11 cellular contexts compared by ENCODE assay signal in the genomic region with DNA sequence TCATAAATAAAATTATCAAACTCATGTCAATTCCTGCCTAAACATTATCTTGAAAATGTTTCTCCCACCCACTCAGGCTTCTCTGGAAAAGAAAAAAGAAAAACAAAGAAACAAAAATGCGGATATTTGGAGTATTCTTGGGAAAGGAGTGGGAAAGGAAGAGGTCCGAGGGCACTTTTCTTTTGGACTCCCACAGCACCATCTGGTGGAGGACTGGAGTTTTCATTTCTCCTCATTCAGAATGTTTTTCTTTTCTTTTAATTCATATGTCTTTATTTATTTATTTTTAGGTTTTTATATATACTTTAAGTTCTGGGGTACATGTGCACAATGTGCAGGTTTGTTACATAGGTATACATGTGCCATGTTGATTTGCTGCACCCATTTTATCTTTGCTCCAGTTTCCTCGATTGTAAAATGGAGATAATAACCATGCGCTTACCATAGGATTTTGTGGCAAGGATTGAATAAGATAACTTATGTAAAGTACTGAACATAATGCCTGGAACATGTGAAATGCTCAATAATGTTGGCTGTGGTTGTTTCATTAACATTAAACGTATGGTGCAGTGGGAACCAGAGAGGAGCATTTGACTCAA. TPM values are rescaled to one million over a fixed set of nuclear protein-coding genes. Genes with fewer than 3 reads are reported as not detected.
DNase-seq lines count a peak whose midpoint lies in the region; ATAC-seq and TF ChIP-seq lines count a peak whose summit lies in the region.
"Had no signal": no experiment of that assay in that cellular context is flagged by ENCODE, and none has a peak within 500 bp of the region (broad histone marks: within the 10 kb centered on the region; RNA-seq: fewer than 3 reads in every experiment).

No MANE protein-coding gene starts in this region.

- H3K56ac ChIP-seq in mesendoderm (ENCODE audit: low read length) = no peak overlapping the region

- H3K4me1 Mint-ChIP-seq in Calu3 (ENCODE audit: low read depth, unreplicated experiment) = no peaks in the 10 kb centered on the region

- H3K27ac ChIP-seq in breast epithelium = no peak overlapping the region
- no peak overlapping the region for H3K27ac ChIP-seq in mesendoderm (ENCODE audit: low read depth, low read length)
- H3K27ac ChIP-seq: coronary artery, SK-N-MC had no signal

- H3K27ac Mint-ChIP-seq in Calu3 (ENCODE audit: unreplicated experiment) = no peak overlapping the region

- no peak overlapping the region for H3K4ac ChIP-seq in mesendoderm (ENCODE audit: low read depth, low read length)

- intact Hi-C loops in Calu3 (cut with micrococcal nuclease; ENCODE audit: unreplicated experiment) = loop anchor here (1.0 to 5.0 kb wide), 2 partner anchors 96 to 148 kb away; a partner anchor contains a TSS
- intact Hi-C loops in breast epithelium (cut with DNase I; ENCODE audit: low total_unique reads) = no loop called here

- H4K5ac ChIP-seq in mesendoderm (ENCODE audit: low read length) = no peak overlapping the region

- WGBS in mesendoderm (ENCODE audit: extremely low coverage, insufficient coverage, low lambda C conversion rate) = no CpG with 5 or more reads among the region's 5 CpGs

- no peaks in the 10 kb centered on the region for H3K27me3 Mint-ChIP-seq in Calu3 (ENCODE audit: unreplicated experiment)

- H3K4me2 ChIP-seq in mesendoderm (ENCODE audit: low read length) = no peak overlapping the region

- H3K4me1 ChIP-seq in breast epithelium = no peaks in the 10 kb centered on the region
- no peaks in the 10 kb centered on the region for H3K4me1 ChIP-seq in mesendoderm (ENCODE audit: control insufficient read depth, low read depth, low read length)

- TF ChIP-seq POLR2A in breast epithelium (IDR thresholded peaks at IDR 0.05) = no peak

- H3K18ac ChIP-seq in mesendoderm (ENCODE audit: low read length) = no peak overlapping the region

- H2AK5ac ChIP-seq in mesendoderm (ENCODE audit: low read length) = no peak overlapping the region

- H3K36me3 ChIP-seq in breast epithelium (no peaks in the 10 kb centered on the region), mesendoderm (ENCODE audit: control insufficient read depth, insufficient read depth, low read length) (no peaks in the 10 kb centered on the region)

- H3K27me3 ChIP-seq in breast epithelium = peaks cover 0 to 22% of the 10 kb centered on the region in 2 donors
- H3K27me3 ChIP-seq in mesendoderm (ENCODE audit: insufficient read depth, low read length, poor library complexity) = no peaks in the 10 kb centered on the region

- H3K4me3 ChIP-seq in breast epithelium = no peak overlapping the region
- H3K4me3 ChIP-seq in mesendoderm (ENCODE audit: low read length) = no peak overlapping the region
- H3K4me3 ChIP-seq: coronary artery, SK-N-MC had no signal

- no peak overlapping the region for H2BK15ac ChIP-seq in mesendoderm (replicated peaks; ENCODE audit: low read depth)

- CTCF ChIA-PET in Calu3 (lab: Charles Lee) = interaction anchor here (0.9 kb wide), 1 partner anchor 148 kb away, joined by 3 read pairs; no protein-coding TSS in a partner anchor

- H3K9me3 ChIP-seq in breast epithelium = no peaks in the 10 kb centered on the region

- no peaks in the 10 kb centered on the region for H3K9me3 Mint-ChIP-seq in Calu3 (ENCODE audit: low read depth, unreplicated experiment)

- no peaks in the 10 kb centered on the region for H3K79me1 ChIP-seq in mesendoderm (ENCODE audit: low read length)

- BruUV-seq in Calu3 (replicated peaks; lab: Mats Ljungman, UMichigan) = no TSS peak

- H3K23ac ChIP-seq in mesendoderm (ENCODE audit: low read length) = no peak overlapping the region

- TF ChIP-seq CTCF in Calu3 (IDR thresholded peaks at IDR 0.05; ENCODE audit: unreplicated experiment) (peak; percentile 17), breast epithelium (IDR thresholded peaks at IDR 0.05) (peak in 2 of 3 donors; percentile 24 to 30)

- H3K79me2 ChIP-seq in mesendoderm (ENCODE audit: control insufficient read depth, insufficient read depth, low read length) = no peaks in the 10 kb centered on the region

- no peak overlapping the region for H3K4me3 Mint-ChIP-seq in Calu3 (ENCODE audit: low read depth, unreplicated experiment)

- no peak overlapping the region for H3K9ac ChIP-seq in mesendoderm (ENCODE audit: low read length)

- peak; percentile 42 for DNase-seq in Calu3
- peak; percentile 26 for DNase-seq in HuH-7 (ENCODE audit: low spot score)
- DNase-seq in breast epithelium (ENCODE audit: low spot score in 2 of 2) = no peak
- peak; percentile 11 for DNase-seq in mesendoderm
- no peak for DNase-seq in SW 1271 (lab: John Stamatoyannopoulos, UW)
- no peak for DNase-seq in stimulated activated CD4-positive, alpha-beta T cell treated with anti-CD3 and anti-CD28 coated beads, Interleukin-1b, Interleukin-23, amount 100 ng/mL, for 48 hours
- DNase-seq: stimulated activated CD4-positive, alpha-beta T cell treated with anti-CD3 and anti-CD28 coated beads, Interleukin-15, amount 100 ng/mL, for 24 hours had no signal

- H3K36me3 Mint-ChIP-seq in Calu3 (ENCODE audit: insufficient read depth, unreplicated experiment) = no peaks in the 10 kb centered on the region

- no peak for ATAC-seq in GM18498 (IDR thresholded peaks at IDR 0.05; ENCODE audit: unreplicated experiment)
- no peak for ATAC-seq in HG02870 (IDR thresholded peaks at IDR 0.05; ENCODE audit: unreplicated experiment)

- H2BK120ac ChIP-seq in mesendoderm (ENCODE audit: low read depth, low read length) = no peak overlapping the region

- H4K8ac ChIP-seq in mesendoderm (ENCODE audit: low read depth, low read length) = no peak overlapping the region

- H2BK5ac ChIP-seq in mesendoderm (ENCODE audit: low read length) = no peak overlapping the region

RNA-seq across cellular contexts. Expression of a gene that starts 8.0 kb away (rescaled TPM):
- 0.71 and 1.1 TPM in 2 replicates for total RNA-seq in Calu3 (2022)
- 1 to 10 TPM in 1 of 3 donors, under 1 TPM in 2; 0.44 to 1.4 (median 0.66) TPM for total RNA-seq in breast epithelium
- polyA plus RNA-seq in mesendoderm (2013, experiment 1 of 2) = 5.0 TPM
- 5.0 TPM for polyA plus RNA-seq in mesendoderm (2013, experiment 2 of 2)

Comparison
In these comparisons a context has a peak if more than half of its experiments do, and no peak if none do; other contexts are left out.
1. DNase-seq: peak in Calu3 (single experiment), HuH-7 (single experiment) and mesendoderm (single experiment); none in breast epithelium (0 of 2), SW 1271 (0 of 2) and stimulated activated CD4-positive, alpha-beta T cell treated with anti-CD3 and anti-CD28 coated beads, Interleukin-1b, Interleukin-23, amount 100 ng/mL, for 48 hours (single experiment).